Comparison of ENCODE assay signal across 2 cellular contexts in the genomic region with DNA sequence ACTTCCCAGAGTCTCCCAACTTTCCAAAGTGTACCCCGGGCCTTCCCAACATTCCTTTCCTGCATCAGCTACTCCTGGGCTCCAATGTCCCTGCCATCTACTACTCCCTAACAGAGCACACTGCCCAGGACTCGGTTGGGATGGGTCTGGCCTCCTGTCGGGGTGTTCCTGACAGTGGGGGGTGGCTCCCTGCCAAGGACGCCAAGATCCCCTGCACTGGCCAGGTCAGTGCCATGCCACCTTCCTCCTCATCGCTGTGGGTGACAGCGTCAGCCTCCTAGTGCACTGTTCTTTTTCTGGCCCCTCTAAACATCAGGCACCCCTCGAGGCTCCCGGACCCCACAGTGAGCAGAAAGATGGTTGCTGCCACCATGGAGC.
TF ChIP-seq lines count a peak whose summit lies in the region.

No MANE protein-coding gene starts in this region.

TF ChIP-seq in A549, 52 proteins besides CTCF, POLR2A, EP300 and RAD21:
- TF ChIP-seq, protein P1, sequence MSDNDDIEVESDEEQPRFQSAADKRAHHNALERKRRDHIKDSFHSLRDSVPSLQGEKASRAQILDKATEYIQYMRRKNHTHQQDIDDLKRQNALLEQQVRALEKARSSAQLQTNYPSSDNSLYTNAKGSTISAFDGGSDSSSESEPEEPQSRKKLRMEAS (IDR thresholded peaks at IDR 0.05), result no peak
- TF ChIP-seq RFX5 (IDR thresholded peaks at IDR 0.05), result no peak
- TF ChIP-seq, protein P2, sequence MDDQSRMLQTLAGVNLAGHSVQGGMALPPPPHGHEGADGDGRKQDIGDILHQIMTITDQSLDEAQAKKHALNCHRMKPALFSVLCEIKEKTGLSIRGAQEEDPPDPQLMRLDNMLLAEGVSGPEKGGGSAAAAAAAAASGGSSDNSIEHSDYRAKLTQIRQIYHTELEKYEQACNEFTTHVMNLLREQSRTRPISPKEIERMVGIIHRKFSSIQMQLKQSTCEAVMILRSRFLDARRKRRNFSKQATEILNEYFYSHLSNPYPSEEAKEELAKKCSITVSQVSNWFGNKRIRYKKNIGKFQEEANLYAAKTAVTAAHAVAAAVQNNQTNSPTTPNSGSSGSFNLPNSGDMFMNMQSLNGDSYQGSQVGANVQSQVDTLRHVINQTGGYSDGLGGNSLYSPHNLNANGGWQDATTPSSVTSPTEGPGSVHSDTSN (IDR thresholded peaks at IDR 0.05), result no peak
- TF ChIP-seq, protein P3, sequence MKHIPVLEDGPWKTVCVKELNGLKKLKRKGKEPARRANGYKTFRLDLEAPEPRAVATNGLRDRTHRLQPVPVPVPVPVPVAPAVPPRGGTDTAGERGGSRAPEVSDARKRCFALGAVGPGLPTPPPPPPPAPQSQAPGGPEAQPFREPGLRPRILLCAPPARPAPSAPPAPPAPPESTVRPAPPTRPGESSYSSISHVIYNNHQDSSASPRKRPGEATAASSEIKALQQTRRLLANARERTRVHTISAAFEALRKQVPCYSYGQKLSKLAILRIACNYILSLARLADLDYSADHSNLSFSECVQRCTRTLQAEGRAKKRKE (CRISPR knock-in tag; IDR thresholded peaks at IDR 0.05; ENCODE audit: low read depth), result no peak
- no peak for TF ChIP-seq JUNB (IDR thresholded peaks at IDR 0.05)
- no peak for TF ChIP-seq EHMT2 (IDR thresholded peaks at IDR 0.05; ENCODE audit: low read depth)

TF ChIP-seq in SK-N-SH, 30 proteins besides CTCF, POLR2A, EP300 and RAD21:
- TF ChIP-seq MXI1 (IDR thresholded peaks at IDR 0.05; ENCODE audit: low read depth, low read length), result no peak
- TF ChIP-seq, protein P2 (IDR thresholded peaks at IDR 0.05), result no peak
- no peak for TF ChIP-seq FOXJ3 (CRISPR knock-in tag; IDR thresholded peaks at IDR 0.05)
- no peak for TF ChIP-seq SMC3 (IDR thresholded peaks at IDR 0.05; ENCODE audit: low read depth, low read length)
- TF ChIP-seq RFX5 (IDR thresholded peaks at IDR 0.05; ENCODE audit: low read length), result no peak
- TF ChIP-seq, protein P4, sequence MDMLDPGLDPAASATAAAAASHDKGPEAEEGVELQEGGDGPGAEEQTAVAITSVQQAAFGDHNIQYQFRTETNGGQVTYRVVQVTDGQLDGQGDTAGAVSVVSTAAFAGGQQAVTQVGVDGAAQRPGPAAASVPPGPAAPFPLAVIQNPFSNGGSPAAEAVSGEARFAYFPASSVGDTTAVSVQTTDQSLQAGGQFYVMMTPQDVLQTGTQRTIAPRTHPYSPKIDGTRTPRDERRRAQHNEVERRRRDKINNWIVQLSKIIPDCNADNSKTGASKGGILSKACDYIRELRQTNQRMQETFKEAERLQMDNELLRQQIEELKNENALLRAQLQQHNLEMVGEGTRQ (IDR thresholded peaks at IDR 0.05; ENCODE audit: borderline replicate concordance, low read depth, low read length), result no peak
- TF ChIP-seq, protein P5, sequence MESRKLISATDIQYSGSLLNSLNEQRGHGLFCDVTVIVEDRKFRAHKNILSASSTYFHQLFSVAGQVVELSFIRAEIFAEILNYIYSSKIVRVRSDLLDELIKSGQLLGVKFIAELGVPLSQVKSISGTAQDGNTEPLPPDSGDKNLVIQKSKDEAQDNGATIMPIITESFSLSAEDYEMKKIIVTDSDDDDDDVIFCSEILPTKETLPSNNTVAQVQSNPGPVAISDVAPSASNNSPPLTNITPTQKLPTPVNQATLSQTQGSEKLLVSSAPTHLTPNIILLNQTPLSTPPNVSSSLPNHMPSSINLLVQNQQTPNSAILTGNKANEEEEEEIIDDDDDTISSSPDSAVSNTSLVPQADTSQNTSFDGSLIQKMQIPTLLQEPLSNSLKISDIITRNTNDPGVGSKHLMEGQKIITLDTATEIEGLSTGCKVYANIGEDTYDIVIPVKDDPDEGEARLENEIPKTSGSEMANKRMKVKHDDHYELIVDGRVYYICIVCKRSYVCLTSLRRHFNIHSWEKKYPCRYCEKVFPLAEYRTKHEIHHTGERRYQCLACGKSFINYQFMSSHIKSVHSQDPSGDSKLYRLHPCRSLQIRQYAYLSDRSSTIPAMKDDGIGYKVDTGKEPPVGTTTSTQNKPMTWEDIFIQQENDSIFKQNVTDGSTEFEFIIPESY (IDR thresholded peaks at IDR 0.05; ENCODE audit: borderline replicate concordance, low read depth), result no peak
- no peak for TF ChIP-seq RXRA (IDR thresholded peaks at IDR 0.05; ENCODE audit: borderline replicate concordance, low read depth)
- no peak for TF ChIP-seq FOSL2 (IDR thresholded peaks at IDR 0.05; ENCODE audit: borderline replicate concordance, low read depth)
- no peak for TF ChIP-seq YY1 (IDR thresholded peaks at IDR 0.05; ENCODE audit: low read depth)
- no peak for TF ChIP-seq GABPA (IDR thresholded peaks at IDR 0.05; ENCODE audit: low read depth)
- TF ChIP-seq, protein P6, sequence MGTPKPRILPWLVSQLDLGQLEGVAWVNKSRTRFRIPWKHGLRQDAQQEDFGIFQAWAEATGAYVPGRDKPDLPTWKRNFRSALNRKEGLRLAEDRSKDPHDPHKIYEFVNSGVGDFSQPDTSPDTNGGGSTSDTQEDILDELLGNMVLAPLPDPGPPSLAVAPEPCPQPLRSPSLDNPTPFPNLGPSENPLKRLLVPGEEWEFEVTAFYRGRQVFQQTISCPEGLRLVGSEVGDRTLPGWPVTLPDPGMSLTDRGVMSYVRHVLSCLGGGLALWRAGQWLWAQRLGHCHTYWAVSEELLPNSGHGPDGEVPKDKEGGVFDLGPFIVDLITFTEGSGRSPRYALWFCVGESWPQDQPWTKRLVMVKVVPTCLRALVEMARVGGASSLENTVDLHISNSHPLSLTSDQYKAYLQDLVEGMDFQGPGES (IDR thresholded peaks at IDR 0.05; ENCODE audit: low read depth, low read length), result no peak
- TF ChIP-seq GATA2 (CRISPR knock-in tag; IDR thresholded peaks at IDR 0.05), result no peak
- TF ChIP-seq SIN3A (IDR thresholded peaks at IDR 0.05; ENCODE audit: borderline replicate concordance, low read depth, low read length), result no peak
- no peak for TF ChIP-seq JUND (IDR thresholded peaks at IDR 0.05)
